ENCODE assay signal across 16 cellular contexts in genomic region chr14:60196291-60196690, GRCh38. TPM values are rescaled to one million over a fixed set of nuclear protein-coding genes. Genes with fewer than 3 reads are reported as not detected.
DNase-seq lines count a peak whose midpoint lies in the region; ATAC-seq, FAIRE-seq and TF ChIP-seq lines count a peak whose summit lies in the region.
"Had no signal": no experiment of that assay in that cellular context is flagged by ENCODE, and none has a peak within 500 bp of the region (broad histone marks: within the 10 kb centered on the region; RNA-seq: fewer than 3 reads in every experiment).

No MANE protein-coding gene starts in this region.

- in situ Hi-C loops in transverse colon (cut with MboI; ENCODE audit: low pct_ligation_motif_present in 1 of 4, low pct_unique_long_range_greater_than_20kb in 1 of 4, low sequenced_read_pairs in 3 of 4) = loop anchor here in 1 of 4 donors (25.0 kb wide), 1 partner anchor 366 kb away; no protein-coding TSS in a partner anchor

- H3K36me3 ChIP-seq in Loucy (ENCODE audit: insufficient read depth, low read length) (no peaks in the 10 kb centered on the region), right atrium auricular region (no peaks in the 10 kb centered on the region), transverse colon (no peaks in the 10 kb centered on the region), heart left ventricle (no peaks in the 10 kb centered on the region), kidney (ENCODE audit: control insufficient read depth in 1 of 2, insufficient read depth in 2 of 2, low read length in 2 of 2) (no peaks in the 10 kb centered on the region)

- no peaks in the 10 kb centered on the region for H3K9me2 ChIP-seq in Loucy (replicated peaks; ENCODE audit: low read depth, low read length)

- H3K27me3 ChIP-seq in Loucy (ENCODE audit: insufficient read depth, low read length, poor library complexity, severe bottlenecking) = no peaks in the 10 kb centered on the region
- peaks cover 8% of the 10 kb centered on the region for H3K27me3 ChIP-seq in foreskin keratinocyte
- H3K27me3 ChIP-seq in right atrium auricular region = no peaks in the 10 kb centered on the region
- no peaks in the 10 kb centered on the region for H3K27me3 ChIP-seq in transverse colon
- H3K27me3 ChIP-seq in heart left ventricle = no peaks in the 10 kb centered on the region

- H3K4me3 ChIP-seq in Loucy (ENCODE audit: low read length, poor library complexity, severe bottlenecking) = peak overlapping the region; percentile 39
- H3K4me3 ChIP-seq in right atrium auricular region = no peak overlapping the region
- H3K4me3 ChIP-seq in transverse colon = no peak overlapping the region
- H3K4me3 ChIP-seq in heart left ventricle = no peak overlapping the region
- no peak overlapping the region for H3K4me3 ChIP-seq in kidney (ENCODE audit: low read length in 2 of 2)

- peaks cover 31% of the 10 kb centered on the region for H3K4me1 ChIP-seq in Loucy (ENCODE audit: insufficient read depth, low read length, poor library complexity, severe bottlenecking)
- H3K4me1 ChIP-seq in foreskin keratinocyte = no peaks in the 10 kb centered on the region
- H3K4me1 ChIP-seq in right atrium auricular region = no peaks in the 10 kb centered on the region
- no peaks in the 10 kb centered on the region for H3K4me1 ChIP-seq in transverse colon
- no peaks in the 10 kb centered on the region for H3K4me1 ChIP-seq in heart left ventricle
- H3K4me1 ChIP-seq in kidney (ENCODE audit: control insufficient read depth in 1 of 2, insufficient read depth in 1 of 2, low read depth in 1 of 2, low read length in 2 of 2) = no peaks in the 10 kb centered on the region

- 32 to 52% methylated on average over 2 of the region's 2 CpGs for WGBS in transverse colon (ENCODE audit: low coverage in 1 of 2), 2 donors
- 46 to 58% (median 52%) methylated on average over 2 of the region's 2 CpGs for WGBS in heart left ventricle, 4 donors

- H3K4me1 Mint-ChIP-seq in T-helper 17 cell = peaks cover 3% of the 10 kb centered on the region

- FAIRE-seq in kidney (lab: Jason Lieb, UNC) = no peak
- FAIRE-seq: GM19239, H54, RCC 7860 had no signal

- H2AFZ ChIP-seq in Loucy (ENCODE audit: low read length) = peak overlapping the region; percentile 23; the same call in 1 of the 2 replicates

- H3K27ac Mint-ChIP-seq in T-helper 17 cell = no peak overlapping the region
- H3K27ac Mint-ChIP-seq: activated CD4-positive, alpha-beta memory T cell treated with anti-CD3 and anti-CD28 coated beads for 36 hours; nephron progenitor cell had no signal

- peak overlapping the region; percentile 59 for H3K4me2 ChIP-seq in Loucy (ENCODE audit: low read depth, low read length, poor library complexity, severe bottlenecking)

- intact Hi-C loops in transverse colon (cut with DNase I; ENCODE audit: low total_unique reads) = no loop called here
- intact Hi-C loops in heart left ventricle (cut with DNase I) = loop anchor here in 6 of 10 donors (5.0 to 10.0 kb wide), 5 partner anchors 129 to 369 kb away; no protein-coding TSS in a partner anchor
- intact Hi-C loops in kidney (cut with DNase I) = loop anchor here (10.0 kb wide), 1 partner anchor 231 kb away; no protein-coding TSS in a partner anchor

- ATAC-seq in T-helper 17 cell (peak; percentile 36), foreskin keratinocyte (peak; percentile 81), heart left ventricle (no peak)

- peaks cover 15% of the 10 kb centered on the region; the same call in 1 of the 2 replicates for H3K9me3 ChIP-seq in Loucy (ENCODE audit: insufficient read depth, low read depth, low read length)
- no peaks in the 10 kb centered on the region for H3K9me3 ChIP-seq in T-helper 17 cell (ENCODE audit: control insufficient read depth, low read length, poor library complexity, severe bottlenecking)
- peaks cover 0 to 13% of the 10 kb centered on the region in 2 donors for H3K9me3 ChIP-seq in right atrium auricular region
- no peaks in the 10 kb centered on the region for H3K9me3 ChIP-seq in transverse colon
- peaks cover 0 to 20% (median 8%) of the 10 kb centered on the region in 12 donors for H3K9me3 ChIP-seq in heart left ventricle
- H3K9me3 ChIP-seq in kidney (ENCODE audit: control insufficient read depth in 1 of 2, low read length in 2 of 2) = peaks cover 0 to 4% of the 10 kb centered on the region in 2 donors

- TF ChIP-seq EP300 in transverse colon (IDR thresholded peaks at IDR 0.05; ENCODE audit: low read depth) = no peak

- H3K4me3 Mint-ChIP-seq in T-helper 17 cell = no peak overlapping the region
- H3K4me3 Mint-ChIP-seq: activated CD4-positive, alpha-beta memory T cell treated with anti-CD3 and anti-CD28 coated beads for 36 hours; nephron progenitor cell had no signal

- TF ChIP-seq CTCF in Loucy (conservative IDR thresholded peaks at IDR 0.05; ENCODE audit: low read length) (no peak), foreskin keratinocyte (conservative IDR thresholded peaks at IDR 0.05) (no peak), right atrium auricular region (IDR thresholded peaks at IDR 0.05) (no peak), transverse colon (IDR thresholded peaks at IDR 0.05) (no peak), heart left ventricle (IDR thresholded peaks at IDR 0.05) (no peak), kidney (IDR thresholded peaks at IDR 0.05; ENCODE audit: borderline replicate concordance, extremely low read depth, insufficient read depth) (no peak)

- DNase-seq in GF-D8 (lab: John Stamatoyannopoulos, UW) (peak; percentile 21), T-helper 17 cell (no peak), foreskin keratinocyte (peak in 1 of 2 donors; percentile 61), right atrium auricular region (ENCODE audit: low spot score) (no peak), transverse colon (no peak), heart left ventricle (no peak), kidney (no peak)
- DNase-seq: activated CD4-positive, alpha-beta memory T cell treated with anti-CD3 and anti-CD28 coated beads for 36 hours; caudate nucleus; islet precursor cell; NCI-H748 treated with DMSO at 0.1 percent for 48 hours; nephron progenitor cell had no signal

- H3K79me2 ChIP-seq in Loucy (ENCODE audit: insufficient read depth, low read length) = no peaks in the 10 kb centered on the region

- H3K9ac ChIP-seq in Loucy (ENCODE audit: low read depth, low read length, poor library complexity, severe bottlenecking) (peak overlapping the region; percentile 14), kidney (ENCODE audit: low read length in 2 of 2) (no peak overlapping the region)

- peaks cover 35% of the 10 kb centered on the region for H3K27me3 Mint-ChIP-seq in T-helper 17 cell

- peaks cover 4% of the 10 kb centered on the region; the same call in 1 of the 2 replicates for H3F3A ChIP-seq in Loucy (ENCODE audit: low read depth)

- no peak overlapping the region for H3K27ac ChIP-seq in foreskin keratinocyte
- H3K27ac ChIP-seq in right atrium auricular region = no peak overlapping the region
- H3K27ac ChIP-seq in transverse colon = no peak overlapping the region
- H3K27ac ChIP-seq in heart left ventricle = no peak overlapping the region
- H3K27ac ChIP-seq in kidney (ENCODE audit: low read depth in 2 of 2, low read length in 2 of 2) = no peak overlapping the region

- H3K36me3 Mint-ChIP-seq in T-helper 17 cell (ENCODE audit: low read depth) = no peaks in the 10 kb centered on the region

- no peaks in the 10 kb centered on the region for H4K20me1 ChIP-seq in Loucy (ENCODE audit: insufficient read depth, low read length, poor library complexity, severe bottlenecking)

- TF ChIP-seq POLR2A in transverse colon (IDR thresholded peaks at IDR 0.05) (no peak), heart left ventricle (IDR thresholded peaks at IDR 0.05) (no peak)

RNA-seq across cellular contexts. Expression of gene DHRS7, which starts 31.1 kb away (rescaled TPM):
- total RNA-seq in T-helper 17 cell (10 to 100 TPM; 44.8 to 48.0 TPM), foreskin keratinocyte (69.9 and 79.5 TPM in 2 replicates), right atrium auricular region (10 to 100 TPM; 57.6 to 71.8 TPM), transverse colon (100 to 1,000 TPM in 2 of 4 donors, 10 to 100 TPM in 2; 22.4 to 154 (median 82.8) TPM), heart left ventricle (10 to 100 TPM; 27.9 to 76.6 (median 40.2) TPM), kidney (93.7 TPM)
- polyA plus RNA-seq in foreskin keratinocyte (78.1 and 85.9 TPM in 2 replicates), heart left ventricle (10 to 100 TPM; 40.5 to 89.3 TPM), kidney (ENCODE audit: insufficient read depth, low read depth, low replicate concordance) (128 TPM)

RNA-seq across cellular contexts. Expression of gene PPM1A, which starts 52.7 kb away (rescaled TPM):
- 100 to 1,000 TPM in 1 of 2 donors, 10 to 100 TPM in 1; 67.2 to 111 TPM for total RNA-seq in T-helper 17 cell
- 30.8 and 32.4 TPM in 2 replicates for total RNA-seq in foreskin keratinocyte
- 17.4 and 20.2 TPM in 2 replicates for polyA plus RNA-seq in foreskin keratinocyte
- total RNA-seq in right atrium auricular region = 10 to 100 TPM; 37.0 to 42.4 TPM
- 100 to 1,000 TPM in 2 of 4 donors, 10 to 100 TPM in 2; 64.0 to 146 (median 93.2) TPM for total RNA-seq in transverse colon
- total RNA-seq in heart left ventricle = 100 to 1,000 TPM in 4 of 9 donors, 10 to 100 TPM in 5; 60.7 to 126 (median 95.1) TPM
- 10 to 100 TPM; 27.7 to 55.1 TPM for polyA plus RNA-seq in heart left ventricle
- total RNA-seq in kidney = 60.3 TPM
- polyA plus RNA-seq in kidney (ENCODE audit: insufficient read depth, low read depth, low replicate concordance) = 42.3 TPM

Comparison
In these comparisons a context has a peak if more than half of its experiments do, and no peak if none do; other contexts are left out.
1. ATAC-seq: peak in T-helper 17 cell (single experiment) and foreskin keratinocyte (single experiment); none in heart left ventricle (0 of 4).